In genomic region chr11:114412946-114413345, GRCh38 we compare ENCODE assay signal across 27 cellular contexts.
"Had no signal": no experiment of that assay in that cellular context is flagged by ENCODE, and none has a peak within 500 bp of the region (broad histone marks: within the 10 kb centered on the region; RNA-seq: fewer than 3 reads in every experiment).

No MANE protein-coding gene starts in this region.

- H3K9me3 Mint-ChIP-seq: activated naive CD4-positive, alpha-beta T cell treated with anti-CD3 and anti-CD28 coated beads, Interleukin-2, amount 50 U/mL, for 72 hours; activated naive CD8-positive, alpha-beta T cell treated with anti-CD3 and anti-CD28 coated beads, Interleukin-2, amount 50 U/mL, for 24 hours; activated T-cell treated with anti-CD3 and anti-CD28 coated beads, Interleukin-2, amount 50 U/mL, for 24 hours; activated T-helper 1 cell treated with anti-CD3 and anti-CD28 coated beads, Interleukin-12 subunit alpha, Interleukin-12 subunit beta, Interleukin-2, Interleukin-4 antibody, amounts not matched to agents 30 ng/mL and 10 ng/mL and 1 ng/mL, durations not matched to agents 14 hours and 24 hours and 36 hours; T-helper 1 cell treated with Interleukin-12 subunit alpha and Interleukin-12 subunit beta and Interleukin-4 antibody, amounts not matched to agents 30 μg/mL and 1 μg/mL, for 36 hours had no signal

- H3K4me3 Mint-ChIP-seq: activated CD8-positive, alpha-beta memory T cell treated with anti-CD3 and anti-CD28 coated beads, Interleukin-2, amount 10 ng/mL, durations not matched to agents 7 days and 5 days; activated naive CD8-positive, alpha-beta T cell treated with anti-CD3 and anti-CD28 coated beads, Interleukin-2, amount 50 U/mL, for 24 hours; activated T-cell treated with anti-CD3 and anti-CD28 coated beads, Interleukin-2, amount 50 U/mL, for 24 hours; activated T-helper 1 cell treated with anti-CD3 and anti-CD28 coated beads, Interleukin-12 subunit alpha, Interleukin-12 subunit beta, Interleukin-2, Interleukin-4 antibody, amounts not matched to agents 30 ng/mL and 10 ng/mL and 1 ng/mL, durations not matched to agents 14 hours and 24 hours and 36 hours; T-helper 1 cell treated with Interleukin-12 subunit alpha and Interleukin-12 subunit beta and Interleukin-4 antibody, amounts not matched to agents 30 μg/mL and 1 μg/mL, for 36 hours had no signal

- H3K4me1 Mint-ChIP-seq: activated naive CD8-positive, alpha-beta T cell treated with anti-CD3 and anti-CD28 coated beads, Interleukin-2, amount 50 U/mL, for 24 hours had no signal

- H3K27ac Mint-ChIP-seq: activated CD8-positive, alpha-beta memory T cell treated with anti-CD3 and anti-CD28 coated beads, Interleukin-2, amount 10 ng/mL, durations not matched to agents 7 days and 5 days; activated naive CD4-positive, alpha-beta T cell treated with anti-CD3 and anti-CD28 coated beads, Interleukin-2, amount 50 U/mL, for 72 hours; activated naive CD8-positive, alpha-beta T cell treated with anti-CD3 and anti-CD28 coated beads, Interleukin-2, amount 50 U/mL, for 24 hours; activated T-cell treated with anti-CD3 and anti-CD28 coated beads, Interleukin-2, amount 50 U/mL, for 24 hours; activated T-helper 1 cell treated with anti-CD3 and anti-CD28 coated beads, Interleukin-12 subunit alpha, Interleukin-12 subunit beta, Interleukin-2, Interleukin-4 antibody, amounts not matched to agents 30 ng/mL and 10 ng/mL and 1 ng/mL, durations not matched to agents 14 hours and 24 hours and 36 hours; T-helper 1 cell treated with Interleukin-12 subunit alpha and Interleukin-12 subunit beta and Interleukin-4 antibody, amounts not matched to agents 30 μg/mL and 1 μg/mL, for 36 hours had no signal

- H3K4me1 ChIP-seq: ascending aorta, body of pancreas had no signal

- H3K27me3 Mint-ChIP-seq: activated CD8-positive, alpha-beta memory T cell treated with anti-CD3 and anti-CD28 coated beads, Interleukin-2, amount 10 ng/mL, durations not matched to agents 7 days and 5 days; activated naive CD8-positive, alpha-beta T cell treated with anti-CD3 and anti-CD28 coated beads, Interleukin-2, amount 50 U/mL, for 24 hours; activated T-cell treated with anti-CD3 and anti-CD28 coated beads, Interleukin-2, amount 50 U/mL, for 24 hours had no signal

- H3K27ac ChIP-seq: ascending aorta, body of pancreas, cardiac muscle cell had no signal

- H3K27me3 ChIP-seq: ascending aorta, body of pancreas, cardiac muscle cell had no signal

- DNase-seq: activated CD4-positive, alpha-beta T cell treated with anti-CD3 and anti-CD28 coated beads for 48 hours; activated CD4-positive, alpha-beta T cell treated with anti-CD3 and anti-CD28 coated beads, Interleukin-2, amount 50 U/mL, for 4 hours; activated CD4-positive, CD25-positive, alpha-beta regulatory T cell treated with anti-CD3 and anti-CD28 coated beads, Interleukin-2, amount 50 U/mL, for 72 hours; activated CD8-positive, alpha-beta memory T cell treated with anti-CD3 and anti-CD28 coated beads, Interleukin-2, amount 10 ng/mL, durations not matched to agents 7 days and 5 days; activated effector memory CD4-positive, alpha-beta T cell treated with Interleukin-2 at 50 U/mL for 16 hours; activated naive CD4-positive, alpha-beta T cell; activated naive CD8-positive, alpha-beta T cell treated with anti-CD3 and anti-CD28 coated beads, Interleukin-2, amount 50 U/mL, for 24 hours; activated T-cell treated with anti-CD3 and anti-CD28 coated beads, Interleukin-2, amount 50 U/mL, for 24 hours; amniotic stem cell; MM.1S; NCI-H1105; NCI-H1436; NCI-H1694 treated with DMSO at 0.1 percent for 48 hours; NCI-H2081; NCI-H510A treated with DMSO at 0.1 percent for 48 hours; NCI-H69; NK-92 treated with Interleukin-12 subunit alpha and Interleukin-12 subunit beta, amount 100 ng/mL, for 24 hours; OCI-M1; RPMI8226; SHP77 treated with DMSO at 0.1 percent for 48 hours had no signal

- ATAC-seq: activated CD8-positive, alpha-beta memory T cell treated with anti-CD3 and anti-CD28 coated beads, Interleukin-2, amount 10 ng/mL, durations not matched to agents 7 days and 5 days; activated naive CD4-positive, alpha-beta T cell treated with anti-CD3 and anti-CD28 coated beads, Interleukin-2, amount 50 U/mL, for 72 hours; activated naive CD8-positive, alpha-beta T cell treated with anti-CD3 and anti-CD28 coated beads, Interleukin-2, amount 50 U/mL, for 24 hours; body of pancreas; Panc1 had no signal

- H3K9me3 ChIP-seq: ascending aorta, body of pancreas had no signal
